In genomic region chr14:104386281-104386841, GRCh38 we compare ENCODE assay signal across 16 cellular contexts.
DNase-seq lines count a peak whose midpoint lies in the region; ATAC-seq, FAIRE-seq and TF ChIP-seq lines count a peak whose summit lies in the region.
"Had no signal": no experiment of that assay in that cellular context is flagged by ENCODE, and none has a peak within 500 bp of the region (broad histone marks: within the 10 kb centered on the region; RNA-seq: fewer than 3 reads in every experiment).

No MANE protein-coding gene starts in this region.

- TF ChIP-seq EP300 in HepG2 (IDR thresholded peaks at IDR 0.05; ENCODE audit: low read depth in 2 of 2, low read length in 2 of 2): no peak
- no peak for TF ChIP-seq EP300 in HepG2 (CRISPR knock-in tag; IDR thresholded peaks at IDR 0.05; ENCODE audit: borderline replicate concordance)

- DNase-seq in right lobe of liver (peak in 2 of 3 donors; percentile 26 to 46), HepG2 (ENCODE audit: low spot score) (no peak), mesenteric fat pad (ENCODE audit: low spot score) (peak; percentile 87), aorta (peak; percentile 41 to 66), mucosa of gallbladder (ENCODE audit: low spot score) (no peak), 8988T (no peak)
- DNase-seq: activated CD4-positive, alpha-beta T cell treated with anti-CD3 and anti-CD28 coated beads for 36 hours; brain microvascular endothelial cell; CD4-positive, CD25-positive, alpha-beta regulatory T cell; immature natural killer cell; NCI-H2107; OCI-M1; T-helper 1 cell had no signal

- no peak for TF ChIP-seq CTCF in right lobe of liver (IDR thresholded peaks at IDR 0.05)
- TF ChIP-seq CTCF in HepG2 (CRISPR knock-in tag; IDR thresholded peaks at IDR 0.05): no peak
- TF ChIP-seq CTCF in OCI-LY1 (IDR thresholded peaks at IDR 0.05; ENCODE audit: low read length): 0 out of 2 replicates have a peak, but pooled peaks have one; percentile 6

- no peaks in the 10 kb centered on the region for H3K9me2 ChIP-seq in OCI-LY1 (ENCODE audit: low read depth, low read length)

- H3K27me3 ChIP-seq in right lobe of liver (no peaks in the 10 kb centered on the region), HepG2 (ENCODE audit: control insufficient read depth in 1 of 2, insufficient read depth in 2 of 2, low read length in 2 of 2) (peaks cover 20 to 87% of the 10 kb centered on the region in 2 experiments), OCI-LY1 (ENCODE audit: insufficient read depth, low read length) (no peaks in the 10 kb centered on the region), aorta (ENCODE audit: control insufficient read depth in 1 of 2, insufficient read depth in 2 of 2, low read length in 1 of 2) (no peaks in the 10 kb centered on the region)
- H3K27me3 ChIP-seq: brain microvascular endothelial cell had no signal

- FAIRE-seq in HepG2 (lab: Jason Lieb, UNC): no peak
- FAIRE-seq: frontal cortex had no signal

- TF ChIP-seq POLR2A in right lobe of liver (IDR thresholded peaks at IDR 0.05): no peak
- TF ChIP-seq POLR2A in HepG2 (IDR thresholded peaks at IDR 0.05; ENCODE audit: insufficient read depth in 1 of 2, low read depth in 2 of 2, low read length in 2 of 2): no peak

- intact Hi-C loops in right lobe of liver (cut with DNase I): no loop called here
- intact Hi-C loops in HepG2 (cut with micrococcal nuclease; ENCODE audit: unreplicated experiment): no loop called here
- intact Hi-C loops in aorta (cut with DNase I): no loop called here

- no peak for TF ChIP-seq RAD21 in HepG2 (CRISPR knock-in tag; IDR thresholded peaks at IDR 0.05)

- ATAC-seq in right lobe of liver (no peak), HepG2 (no peak), aorta (ENCODE audit: low FRiP score) (no peak)
- ATAC-seq in activated CD4-positive, CD25-positive, alpha-beta regulatory T cell treated with anti-CD3 and anti-CD28 coated beads, Interleukin-2, amount 50 U/mL, for 24 hours: no peak
- ATAC-seq: activated CD4-positive, alpha-beta T cell treated with anti-CD3 and anti-CD28 coated beads for 36 hours had no signal

- POLR2A ChIA-PET in HepG2 (lab: Yijun Ruan, JAX): no interaction called here

- H3K9me3 ChIP-seq in right lobe of liver (no peaks in the 10 kb centered on the region), HepG2 (ENCODE audit: low read length) (no peaks in the 10 kb centered on the region), OCI-LY1 (ENCODE audit: low read length) (no peaks in the 10 kb centered on the region), aorta (ENCODE audit: control insufficient read depth, low read length) (no peaks in the 10 kb centered on the region)

- no peaks in the 10 kb centered on the region for H3F3A ChIP-seq in OCI-LY1 (ENCODE audit: insufficient read depth, low read length)

- H3K4me3 ChIP-seq in right lobe of liver: no peak overlapping the region
- no peak overlapping the region for H3K4me3 ChIP-seq in HepG2 (replicated peaks in 1 of 3; ENCODE audit: insufficient read depth in 1 of 3, low read depth in 2 of 3, low read length in 3 of 3)
- no peak overlapping the region for H3K4me3 ChIP-seq in OCI-LY1 (ENCODE audit: low read depth, low read length, poor library complexity, severe bottlenecking)
- H3K4me3 ChIP-seq in aorta (ENCODE audit: low read length in 2 of 2): no peak overlapping the region

- no TSS peak for BruUV-seq in HepG2 (replicated peaks; lab: Mats Ljungman, UMichigan)

- WGBS in right lobe of liver (ENCODE audit: insufficient coverage, low coverage, low lambda C conversion rate, missing lambda C conversion rate): 63% methylated on average over 14 of the region's 24 CpGs
- WGBS in HepG2 (ENCODE audit: low lambda C conversion rate): 30% methylated on average over 12 of the region's 24 CpGs
- 87 to 89% methylated on average over 24 of the region's 24 CpGs for WGBS in aorta, 2 donors

- no peak overlapping the region for H3K4me2 ChIP-seq in HepG2 (ENCODE audit: low read depth, low read length)
- H3K4me2 ChIP-seq in OCI-LY1 (ENCODE audit: low read length): no peak overlapping the region

- H4K20me1 ChIP-seq in HepG2 (ENCODE audit: insufficient read depth, low read length) (no peaks in the 10 kb centered on the region), OCI-LY1 (ENCODE audit: insufficient read depth, low read length) (no peaks in the 10 kb centered on the region)

- CTCF ChIA-PET in HepG2 (lab: Yijun Ruan, JAX; ENCODE audit: low intra/inter-chr PET ratio, low total read pairs): no interaction called here

- in situ Hi-C loops in HepG2 (cut with HindIII; ENCODE audit: extremely low pct_ligation_motif_present, low pct_unique_long_range_greater_than_20kb): no loop called here

- H3K4me1 ChIP-seq in right lobe of liver (no peaks in the 10 kb centered on the region), HepG2 (ENCODE audit: insufficient read depth, low read length) (no peaks in the 10 kb centered on the region), OCI-LY1 (ENCODE audit: insufficient read depth, low read length, severe bottlenecking) (no peaks in the 10 kb centered on the region), aorta (ENCODE audit: control insufficient read depth in 1 of 2, insufficient read depth in 2 of 2, low read length in 2 of 2) (no peaks in the 10 kb centered on the region)

- H3K36me3 ChIP-seq in right lobe of liver: no peaks in the 10 kb centered on the region
- H3K36me3 ChIP-seq in HepG2 (replicated peaks in 1 of 2; ENCODE audit: control insufficient read depth in 1 of 2, insufficient read depth in 2 of 2, low read length in 2 of 2): no peaks in the 10 kb centered on the region
- H3K36me3 ChIP-seq in OCI-LY1 (ENCODE audit: insufficient read depth, low read length): no peaks in the 10 kb centered on the region
- H3K36me3 ChIP-seq in aorta (ENCODE audit: control insufficient read depth in 1 of 2, insufficient read depth in 2 of 2, low read length in 1 of 2): no peaks in the 10 kb centered on the region
- H3K36me3 ChIP-seq: brain microvascular endothelial cell had no signal

- H3K9ac ChIP-seq in HepG2 (ENCODE audit: insufficient read depth, low read depth, low read length) (no peak overlapping the region), OCI-LY1 (ENCODE audit: low read length) (no peak overlapping the region)

- no peaks in the 10 kb centered on the region for H3K79me2 ChIP-seq in HepG2 (ENCODE audit: insufficient read depth, low read length)
- H3K79me2 ChIP-seq in OCI-LY1 (ENCODE audit: insufficient read depth, low read length): no peaks in the 10 kb centered on the region

- H2AFZ ChIP-seq in HepG2 (ENCODE audit: low read length) (no peak overlapping the region), OCI-LY1 (ENCODE audit: low read length) (no peak overlapping the region)

- no peak overlapping the region for H3K27ac ChIP-seq in right lobe of liver
- H3K27ac ChIP-seq in HepG2 (ENCODE audit: extremely low read length, insufficient read depth, low read length): no peak overlapping the region
- no peak overlapping the region for H3K27ac ChIP-seq in OCI-LY1 (ENCODE audit: low read depth, low read length, poor library complexity, severe bottlenecking)
- no peak overlapping the region for H3K27ac ChIP-seq in aorta (ENCODE audit: low read depth in 1 of 2, low read length in 2 of 2)
- H3K27ac ChIP-seq: brain microvascular endothelial cell had no signal

TF ChIP-seq in HepG2, 621 proteins besides CTCF, POLR2A, EP300 and RAD21:
- TF ChIP-seq REST (IDR thresholded peaks at IDR 0.05; ENCODE audit: borderline replicate concordance in 1 of 2, low read depth in 1 of 2, low read length in 2 of 2) (no peak), ZNF296 (CRISPR knock-in tag; conservative IDR thresholded peaks at IDR 0.05) (no peak), ZNF230 (CRISPR knock-in tag; IDR thresholded peaks at IDR 0.05) (no peak)
- TF ChIP-seq, protein P1, sequence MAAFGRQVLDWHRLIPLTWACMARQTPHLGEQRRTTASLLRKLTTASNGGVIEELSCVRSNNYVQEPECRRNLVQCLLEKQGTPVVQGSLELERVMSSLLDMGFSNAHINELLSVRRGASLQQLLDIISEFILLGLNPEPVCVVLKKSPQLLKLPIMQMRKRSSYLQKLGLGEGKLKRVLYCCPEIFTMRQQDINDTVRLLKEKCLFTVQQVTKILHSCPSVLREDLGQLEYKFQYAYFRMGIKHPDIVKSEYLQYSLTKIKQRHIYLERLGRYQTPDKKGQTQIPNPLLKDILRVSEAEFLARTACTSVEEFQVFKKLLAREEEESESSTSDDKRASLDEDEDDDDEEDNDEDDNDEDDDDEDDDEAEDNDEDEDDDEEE (CRISPR knock-in tag; IDR thresholded peaks at IDR 0.05): no peak

Comparison
In these comparisons a context has a peak if more than half of its experiments do, and no peak if none do; other contexts are left out.
1. DNase-seq: peak in right lobe of liver (2 of 3), mesenteric fat pad (single experiment) and aorta (2 of 2); none in HepG2 (single experiment), mucosa of gallbladder (single experiment) and 8988T (single experiment).